In the genomic region with DNA sequence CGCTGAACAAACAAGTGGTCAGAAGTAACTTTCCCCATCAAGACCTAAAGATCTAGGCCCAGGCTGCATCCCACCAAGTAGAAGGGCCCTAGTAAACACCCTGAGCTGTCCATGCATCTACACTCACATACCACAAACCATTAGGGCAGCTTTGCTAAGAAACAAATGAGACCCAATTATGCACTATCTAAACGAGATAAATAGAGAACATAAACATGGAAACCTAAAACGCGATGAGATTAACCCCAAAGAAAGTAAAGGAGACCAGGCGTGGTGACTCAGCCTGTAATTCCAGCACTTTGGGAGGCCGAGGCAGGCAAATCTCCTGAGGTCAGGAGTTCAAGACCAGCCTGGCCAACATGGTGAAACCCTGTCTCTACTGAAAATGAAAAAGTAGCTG, we compare ENCODE assay signal across 1 cellular context.
TF ChIP-seq lines count a peak whose summit lies in the region.

No MANE protein-coding gene starts in this region.

TF ChIP-seq in GM23338, 12 proteins besides CTCF, POLR2A, EP300 and RAD21 (continued from another document):
- TF ChIP-seq ETS1 (IDR thresholded peaks at IDR 0.05) = no peak
